ENCODE assay signal across 8 cellular contexts in the genomic region with DNA sequence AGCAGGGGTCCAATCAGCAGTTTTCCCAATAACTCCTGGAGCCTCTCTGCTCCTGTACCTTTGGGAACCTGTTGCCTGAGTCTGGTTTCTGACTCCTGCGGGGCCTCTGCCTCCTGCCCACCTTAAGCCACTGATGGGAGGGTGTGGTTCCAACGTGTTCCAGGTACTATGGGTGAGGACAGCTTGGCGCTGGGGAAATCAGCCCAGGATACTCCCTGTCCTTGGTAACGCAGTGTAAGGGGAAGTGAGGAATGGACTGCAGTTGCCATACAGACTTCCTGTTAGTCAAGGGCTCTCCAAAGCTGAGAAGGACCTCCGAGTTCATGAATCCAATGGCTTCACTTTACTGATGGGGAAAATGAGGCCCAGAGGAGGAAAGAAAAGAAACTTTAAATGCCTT. TPM values are rescaled to one million over a fixed set of nuclear protein-coding genes. Genes with fewer than 3 reads are reported as not detected.
DNase-seq lines count a peak whose midpoint lies in the region; ATAC-seq and TF ChIP-seq lines count a peak whose summit lies in the region.

No MANE protein-coding gene starts in this region.

- ATAC-seq in HG02623 (IDR thresholded peaks at IDR 0.05; ENCODE audit: unreplicated experiment) (no peak), GM19023 (IDR thresholded peaks at IDR 0.05; ENCODE audit: unreplicated experiment) (no peak)

- H3K4me1 ChIP-seq in hepatocyte (ENCODE audit: insufficient read depth), result peaks cover 24% of the 10 kb centered on the region
- peaks cover 36 to 47% (median 42%) of the 10 kb centered on the region in 4 donors for H3K4me1 ChIP-seq in stomach

- H3F3A ChIP-seq in SU-DHL-6 (ENCODE audit: insufficient read depth), result no peaks in the 10 kb centered on the region

- H3K27me3 ChIP-seq in SU-DHL-6 (ENCODE audit: low read length) (no peaks in the 10 kb centered on the region), hepatocyte (no peaks in the 10 kb centered on the region), stomach (no peaks in the 10 kb centered on the region)

- H3K9me2 ChIP-seq in SU-DHL-6 (replicated peaks; ENCODE audit: insufficient read depth, low read length) (no peaks in the 10 kb centered on the region), hepatocyte (replicated peaks; ENCODE audit: insufficient read depth) (no peaks in the 10 kb centered on the region)

- no peak overlapping the region for H3K4me3 ChIP-seq in SU-DHL-6 (ENCODE audit: insufficient read depth, low read length, poor library complexity, severe bottlenecking)
- H3K4me3 ChIP-seq in hepatocyte, result no peak overlapping the region
- peak overlapping the region in 2 of 4 donors; percentile 90 to 96 for H3K4me3 ChIP-seq in stomach

- DNase-seq in NCI-H510A treated with DMSO at 0.1 percent for 48 hours (lab: John Stamatoyannopoulos, UW) (peak; percentile 38), NCI-H510A (lab: John Stamatoyannopoulos, UW) (no peak), hepatocyte (ENCODE audit: low spot score) (no peak), stomach (no peak), H4 (ENCODE audit: low spot score) (no peak)

- H2AFZ ChIP-seq in SU-DHL-6 (ENCODE audit: low read depth, low read length, severe bottlenecking) (no peak overlapping the region), hepatocyte (peak overlapping the region; percentile 28)

- H3K9ac ChIP-seq in SU-DHL-6 (ENCODE audit: low read length), result peak overlapping the region; percentile 56

- TF ChIP-seq CTCF in SU-DHL-6 (IDR thresholded peaks at IDR 0.05; ENCODE audit: insufficient read depth, low read length, poor library complexity, severe bottlenecking), result no peak
- no peak for TF ChIP-seq CTCF in hepatocyte (IDR thresholded peaks at IDR 0.05; ENCODE audit: poor library complexity)
- no peak for TF ChIP-seq CTCF in stomach (IDR thresholded peaks at IDR 0.05)

- TF ChIP-seq EP300 in stomach (IDR thresholded peaks at IDR 0.05), result no peak

- intact Hi-C loops in stomach (cut with DNase I; ENCODE audit: low total_unique reads), result loop anchor here (5.0 kb wide), 1 partner anchor 105 kb away; no protein-coding TSS in a partner anchor

- no peak for TF ChIP-seq POLR2A in stomach (IDR thresholded peaks at IDR 0.05)

- 78% methylated on average over 5 of the region's 5 CpGs for WGBS in hepatocyte (ENCODE audit: low lambda C conversion rate, missing lambda C conversion rate)
- 33 to 39% (median 36%) methylated on average over 5 of the region's 5 CpGs for WGBS in stomach, 5 donors

- no peaks in the 10 kb centered on the region for H3K36me3 ChIP-seq in SU-DHL-6 (ENCODE audit: low read length)
- no peaks in the 10 kb centered on the region for H3K36me3 ChIP-seq in hepatocyte (replicated peaks; ENCODE audit: insufficient read depth, low read depth)
- peaks cover 0 to 7% (median 0%) of the 10 kb centered on the region in 4 donors for H3K36me3 ChIP-seq in stomach

- H3K27ac ChIP-seq in SU-DHL-6 (ENCODE audit: low read depth, low read length) (peak overlapping the region; percentile 62), hepatocyte (peak overlapping the region; percentile 7), stomach (peak overlapping the region; percentile 82 to 94 (median 89))

- H3K9me3 ChIP-seq in SU-DHL-6 (ENCODE audit: insufficient read depth, low read length) (no peaks in the 10 kb centered on the region), hepatocyte (ENCODE audit: low read depth) (no peaks in the 10 kb centered on the region), stomach (no peaks in the 10 kb centered on the region)

- H3K4me2 ChIP-seq in SU-DHL-6 (ENCODE audit: low read depth, low read length, poor library complexity, severe bottlenecking) (peak overlapping the region; percentile 61), hepatocyte (peak overlapping the region; percentile 68)

- peaks cover 4% of the 10 kb centered on the region; the same call in 1 of the 2 replicates for H4K20me1 ChIP-seq in SU-DHL-6 (ENCODE audit: low read depth, low read length)
- peaks cover 33% of the 10 kb centered on the region for H4K20me1 ChIP-seq in hepatocyte (ENCODE audit: insufficient read depth, poor library complexity, severe bottlenecking)

- H3K79me2 ChIP-seq in SU-DHL-6 (ENCODE audit: insufficient read depth, low read length), result peaks cover 35% of the 10 kb centered on the region
- H3K79me2 ChIP-seq in hepatocyte, result peaks cover 35% of the 10 kb centered on the region

RNA-seq across cellular contexts. Expression of a gene that starts 1.2 kb away (rescaled TPM):
- total RNA-seq in hepatocyte, result 22.4 and 24.1 TPM in 2 replicates
- polyA plus RNA-seq in hepatocyte, result 40.8 and 48.2 TPM in 2 replicates
- total RNA-seq in stomach, result 100 to 1,000 TPM in 1 of 5 donors, 10 to 100 TPM in 4; 13.8 to 128 (median 34.8) TPM
- polyA plus RNA-seq in stomach, result 10 to 100 TPM in 2 of 3 donors, 1 to 10 TPM in 1; 8.8 to 18.2 (median 13.9) TPM
- 8.2 and 10.1 TPM in 2 replicates for total RNA-seq in H4 (2014; rRNA removed; shearing (Covaris generic))

RNA-seq across cellular contexts. Expression of a gene that starts 24.5 kb away (rescaled TPM):
- total RNA-seq in hepatocyte (24.0 and 25.2 TPM in 2 replicates), stomach (10 to 100 TPM in 1 of 5 donors, 1 to 10 TPM in 3, under 1 TPM in 1; 0.45 to 13.6 (median 5.7) TPM)
- polyA plus RNA-seq in hepatocyte (5.4 and 9.9 TPM in 2 replicates), stomach (10 to 100 TPM in 1 of 3 donors, 1 to 10 TPM in 2; 4.6 to 12.1 (median 5.8) TPM)
- total RNA-seq in H4 (2014; rRNA removed; shearing (Covaris generic)), result 13.1 and 14.4 TPM in 2 replicates

Comparison
In these comparisons a context has a peak if more than half of its experiments do, and no peak if none do; other contexts are left out.
1. H3K27ac ChIP-seq: peak in every context shown above with its lines; median percentile 89 in stomach; 62 in SU-DHL-6; 7 in hepatocyte.